Comparison of ENCODE assay signal across 1 cellular context in the genomic region with DNA sequence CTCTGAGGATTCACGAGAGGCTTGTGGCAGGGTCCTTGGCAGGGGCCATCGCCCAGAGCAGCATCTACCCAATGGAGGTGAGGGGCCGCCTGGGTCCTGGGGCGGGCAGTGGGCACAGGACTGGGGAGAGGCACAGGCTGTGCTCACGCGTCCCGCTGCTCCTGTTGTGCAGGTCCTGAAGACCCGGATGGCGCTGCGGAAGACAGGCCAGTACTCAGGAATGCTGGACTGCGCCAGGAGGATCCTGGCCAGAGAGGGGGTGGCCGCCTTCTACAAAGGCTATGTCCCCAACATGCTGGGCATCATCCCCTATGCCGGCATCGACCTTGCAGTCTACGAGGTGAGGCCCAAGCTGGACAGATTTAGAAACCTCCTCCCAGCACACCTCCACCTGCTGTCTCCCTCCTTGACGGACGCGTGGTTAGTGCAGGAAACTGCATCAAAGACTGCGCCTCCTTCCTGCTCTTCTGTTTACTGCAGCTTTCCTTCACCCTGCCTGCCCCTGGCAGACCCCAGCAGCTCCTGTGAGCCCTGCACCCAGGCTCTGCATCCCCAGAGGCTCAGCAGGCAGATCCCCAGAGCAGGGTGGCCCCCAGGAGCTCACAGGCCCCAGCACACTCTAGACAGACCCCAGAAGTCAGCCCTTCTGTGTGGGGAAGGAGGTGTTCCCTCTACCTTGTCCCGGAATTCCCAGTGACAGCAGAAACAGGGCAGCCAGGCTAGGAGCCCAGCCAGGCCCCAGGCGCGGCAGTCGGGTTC.
TF ChIP-seq lines count a peak whose summit lies in the region.

No MANE protein-coding gene starts in this region.

TF ChIP-seq in HepG2, 621 proteins besides CTCF, POLR2A, EP300 and RAD21:
- peak; percentile 35; the same call in 1 of the 2 replicates for TF ChIP-seq RBFOX2 (IDR thresholded peaks at IDR 0.05; ENCODE audit: low read depth, low read length)
- no peak for TF ChIP-seq ZNF331 (CRISPR knock-in tag; IDR thresholded peaks at IDR 0.05)
- 0 out of 2 replicates have a peak, but pooled peaks have one; percentile 13 for TF ChIP-seq AKAP8 (CRISPR knock-in tag; IDR thresholded peaks at IDR 0.05)
